16 cellular contexts compared by ENCODE assay signal in the genomic region with DNA sequence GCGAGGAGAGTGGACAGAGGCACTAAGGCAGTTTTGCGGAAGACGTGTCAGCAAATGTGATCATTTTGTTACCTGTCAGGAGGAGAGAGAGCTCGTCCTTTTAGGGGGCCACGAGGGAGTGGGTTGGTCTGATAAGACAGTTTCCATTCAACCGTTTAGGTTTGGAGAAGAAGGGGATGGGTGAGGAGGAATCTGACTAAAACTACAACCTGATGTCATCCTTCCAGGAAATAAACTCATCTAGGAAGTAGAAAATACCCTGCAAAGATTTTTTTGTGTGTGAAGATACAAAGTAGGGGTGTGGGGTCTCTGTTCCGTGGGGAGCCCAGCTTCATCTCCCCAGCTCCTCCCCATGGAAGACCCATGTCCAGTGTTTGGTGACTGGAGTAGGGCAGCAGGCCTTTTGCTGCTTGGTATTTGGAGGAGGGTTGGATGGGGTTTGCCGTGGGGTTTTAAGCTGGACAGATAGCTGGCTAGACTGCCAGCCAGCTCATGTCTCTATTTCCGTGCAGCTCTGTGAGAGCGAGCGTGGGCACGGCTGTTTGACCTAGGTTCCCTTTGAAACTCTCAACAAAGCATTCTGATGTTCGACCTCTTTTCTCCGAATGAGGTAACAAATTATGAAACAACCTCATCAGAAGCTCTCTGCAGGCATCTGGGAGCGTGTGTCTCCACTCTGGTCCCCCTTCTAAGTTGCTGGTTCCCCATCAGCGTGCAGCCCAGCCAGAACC.
DNase-seq lines count a peak whose midpoint lies in the region; ATAC-seq and TF ChIP-seq lines count a peak whose summit lies in the region.
"Had no signal": no experiment of that assay in that cellular context is flagged by ENCODE, and none has a peak within 500 bp of the region (broad histone marks: within the 10 kb centered on the region; RNA-seq: fewer than 3 reads in every experiment).

No MANE protein-coding gene starts in this region.

- POLR2A ChIA-PET in activated CD4-positive, alpha-beta memory T cell treated with anti-CD3 and anti-CD28 coated beads, Interleukin-2, amount 10 ng/mL, durations not matched to agents 7 days and 5 days (lab: Charles Lee), result no interaction called here
- POLR2A ChIA-PET in activated CD4-positive, alpha-beta memory T cell treated with anti-CD3 and anti-CD28 coated beads for 36 hours (lab: Charles Lee), result no interaction called here
- POLR2A ChIA-PET in naive thymus-derived CD4-positive, alpha-beta T cell (lab: Charles Lee), result no interaction called here

- no peak for TF ChIP-seq CTCF in nephron progenitor cell (IDR thresholded peaks at IDR 0.05)

- CTCF ChIA-PET in activated CD4-positive, alpha-beta memory T cell treated with anti-CD3 and anti-CD28 coated beads, Interleukin-2, amount 10 ng/mL, durations not matched to agents 7 days and 5 days (lab: Charles Lee), result interaction anchor here (1.0 kb wide), 1 partner anchor 342 kb away, joined by 3 read pairs; no protein-coding TSS in a partner anchor
- CTCF ChIA-PET in activated CD4-positive, alpha-beta memory T cell treated with anti-CD3 and anti-CD28 coated beads for 36 hours (lab: Charles Lee), result no interaction called here
- CTCF ChIA-PET in naive thymus-derived CD4-positive, alpha-beta T cell (lab: Charles Lee), result no interaction called here

- no peak overlapping the region for H3K4me3 ChIP-seq in BLaER1 treated with 17β-estradiol and CSF1 and Interleukin-3, amounts not matched to agents 10 nM and 100 nM
- H3K4me3 ChIP-seq in naive thymus-derived CD4-positive, alpha-beta T cell (ENCODE audit: low read length), result no peak overlapping the region
- H3K4me3 ChIP-seq: GM12878, K562 had no signal

- peaks cover 13% of the 10 kb centered on the region for H3K36me3 Mint-ChIP-seq in activated CD4-positive, alpha-beta memory T cell treated with anti-CD3 and anti-CD28 coated beads, Interleukin-2, amount 10 ng/mL, durations not matched to agents 7 days and 5 days (ENCODE audit: low read depth)
- peaks cover 38% of the 10 kb centered on the region for H3K36me3 Mint-ChIP-seq in activated CD4-positive, alpha-beta memory T cell treated with anti-CD3 and anti-CD28 coated beads for 36 hours
- peaks cover 7% of the 10 kb centered on the region for H3K36me3 Mint-ChIP-seq in T-helper 1 cell treated with Interleukin-12 subunit alpha and Interleukin-12 subunit beta and Interleukin-4 antibody, amounts not matched to agents 30 μg/mL and 1 μg/mL, for 36 hours (ENCODE audit: low read depth)
- H3K36me3 Mint-ChIP-seq in nephron progenitor cell (ENCODE audit: low read depth), result peaks cover 6% of the 10 kb centered on the region
- peaks cover 1 to 73% (median 49%) of the 10 kb centered on the region in 5 donors for H3K36me3 Mint-ChIP-seq in naive thymus-derived CD4-positive, alpha-beta T cell

- H4K20me1 ChIP-seq in BLaER1 treated with 17β-estradiol and CSF1 and Interleukin-3, amounts not matched to agents 10 nM and 100 nM, result peaks cover 0 to 14% (median 0%) of the 10 kb centered on the region in 11 experiments; a peak in 1 of 22 replicates

- H3K4me3 Mint-ChIP-seq in activated CD4-positive, alpha-beta memory T cell treated with anti-CD3 and anti-CD28 coated beads, Interleukin-2, amount 10 ng/mL, durations not matched to agents 7 days and 5 days, result no peak overlapping the region
- H3K4me3 Mint-ChIP-seq in activated CD4-positive, alpha-beta memory T cell treated with anti-CD3 and anti-CD28 coated beads for 36 hours, result no peak overlapping the region
- H3K4me3 Mint-ChIP-seq in T-helper 1 cell treated with Interleukin-12 subunit alpha and Interleukin-12 subunit beta and Interleukin-4 antibody, amounts not matched to agents 30 μg/mL and 1 μg/mL, for 36 hours, result no peak overlapping the region
- H3K4me3 Mint-ChIP-seq in nephron progenitor cell, result peak overlapping the region; percentile 16
- no peak overlapping the region for H3K4me3 Mint-ChIP-seq in naive thymus-derived CD4-positive, alpha-beta T cell
- H3K4me3 Mint-ChIP-seq: CD4-positive, alpha-beta T cell had no signal

- no peaks in the 10 kb centered on the region for H3K27me3 Mint-ChIP-seq in activated CD4-positive, alpha-beta memory T cell treated with anti-CD3 and anti-CD28 coated beads, Interleukin-2, amount 10 ng/mL, durations not matched to agents 7 days and 5 days
- H3K27me3 Mint-ChIP-seq in activated CD4-positive, alpha-beta memory T cell treated with anti-CD3 and anti-CD28 coated beads for 36 hours, result no peaks in the 10 kb centered on the region
- H3K27me3 Mint-ChIP-seq in T-helper 1 cell treated with Interleukin-12 subunit alpha and Interleukin-12 subunit beta and Interleukin-4 antibody, amounts not matched to agents 30 μg/mL and 1 μg/mL, for 36 hours (ENCODE audit: low read depth), result no peaks in the 10 kb centered on the region
- no peaks in the 10 kb centered on the region for H3K27me3 Mint-ChIP-seq in nephron progenitor cell (ENCODE audit: low read depth, poor library complexity)
- no peaks in the 10 kb centered on the region for H3K27me3 Mint-ChIP-seq in naive thymus-derived CD4-positive, alpha-beta T cell
- H3K27me3 Mint-ChIP-seq: CD4-positive, alpha-beta T cell had no signal

- H3K9me3 ChIP-seq in BLaER1 treated with 17β-estradiol and CSF1 and Interleukin-3, amounts not matched to agents 10 nM and 100 nM (replicated peaks in 1 of 11), result 0 out of 22 replicates have a peak, but pooled peaks cover 0 to 7% (median 0%) of the 10 kb centered on the region in 11 experiments
- no peaks in the 10 kb centered on the region for H3K9me3 ChIP-seq in naive thymus-derived CD4-positive, alpha-beta T cell (ENCODE audit: control insufficient read depth in 2 of 3, low read length in 3 of 3)

- peak overlapping the region; percentile 60 to 86 (median 71); a peak in 20 of 22 replicates for H3K4me2 ChIP-seq in BLaER1 treated with 17β-estradiol and CSF1 and Interleukin-3, amounts not matched to agents 10 nM and 100 nM

- ATAC-seq in GM18511 (IDR thresholded peaks at IDR 0.05; ENCODE audit: unreplicated experiment), result no peak
- ATAC-seq in activated CD4-positive, CD25-positive, alpha-beta regulatory T cell treated with anti-CD3 and anti-CD28 coated beads, Interleukin-2, amount 50 U/mL, for 24 hours, result no peak
- ATAC-seq in naive thymus-derived CD4-positive, alpha-beta T cell, result no peak
- ATAC-seq: GM12878, K562 had no signal

- H3K4me1 Mint-ChIP-seq in activated CD4-positive, alpha-beta memory T cell treated with anti-CD3 and anti-CD28 coated beads, Interleukin-2, amount 10 ng/mL, durations not matched to agents 7 days and 5 days, result peaks cover 34% of the 10 kb centered on the region
- peaks cover 10% of the 10 kb centered on the region for H3K4me1 Mint-ChIP-seq in activated CD4-positive, alpha-beta memory T cell treated with anti-CD3 and anti-CD28 coated beads for 36 hours (ENCODE audit: low read depth)
- peaks cover 33% of the 10 kb centered on the region for H3K4me1 Mint-ChIP-seq in T-helper 1 cell treated with Interleukin-12 subunit alpha and Interleukin-12 subunit beta and Interleukin-4 antibody, amounts not matched to agents 30 μg/mL and 1 μg/mL, for 36 hours (ENCODE audit: low read depth)
- peaks cover 74% of the 10 kb centered on the region for H3K4me1 Mint-ChIP-seq in nephron progenitor cell
- peaks cover 0 to 34% (median 0%) of the 10 kb centered on the region in 7 donors for H3K4me1 Mint-ChIP-seq in naive thymus-derived CD4-positive, alpha-beta T cell

- H3K27ac ChIP-seq in BLaER1 treated with 17β-estradiol and CSF1 and Interleukin-3, amounts not matched to agents 10 nM and 100 nM, result 0 out of 22 replicates have a peak overlapping the region, but pooled peaks of 1 of the 11 experiments have one; percentile 62
- no peak overlapping the region for H3K27ac ChIP-seq in naive thymus-derived CD4-positive, alpha-beta T cell (ENCODE audit: low read depth, low read length)

- H3K27ac Mint-ChIP-seq in activated CD4-positive, alpha-beta memory T cell treated with anti-CD3 and anti-CD28 coated beads, Interleukin-2, amount 10 ng/mL, durations not matched to agents 7 days and 5 days, result peak overlapping the region; percentile 21
- H3K27ac Mint-ChIP-seq in activated CD4-positive, alpha-beta memory T cell treated with anti-CD3 and anti-CD28 coated beads for 36 hours, result no peak overlapping the region
- peak overlapping the region; percentile 23 for H3K27ac Mint-ChIP-seq in T-helper 1 cell treated with Interleukin-12 subunit alpha and Interleukin-12 subunit beta and Interleukin-4 antibody, amounts not matched to agents 30 μg/mL and 1 μg/mL, for 36 hours
- no peak overlapping the region for H3K27ac Mint-ChIP-seq in nephron progenitor cell
- no peak overlapping the region for H3K27ac Mint-ChIP-seq in naive thymus-derived CD4-positive, alpha-beta T cell
- H3K27ac Mint-ChIP-seq: CD4-positive, alpha-beta T cell had no signal

- H3K9me3 Mint-ChIP-seq in activated CD4-positive, alpha-beta memory T cell treated with anti-CD3 and anti-CD28 coated beads, Interleukin-2, amount 10 ng/mL, durations not matched to agents 7 days and 5 days, result no peaks in the 10 kb centered on the region
- no peaks in the 10 kb centered on the region for H3K9me3 Mint-ChIP-seq in activated CD4-positive, alpha-beta memory T cell treated with anti-CD3 and anti-CD28 coated beads for 36 hours
- H3K9me3 Mint-ChIP-seq in T-helper 1 cell treated with Interleukin-12 subunit alpha and Interleukin-12 subunit beta and Interleukin-4 antibody, amounts not matched to agents 30 μg/mL and 1 μg/mL, for 36 hours, result no peaks in the 10 kb centered on the region
- H3K9me3 Mint-ChIP-seq in nephron progenitor cell, result peaks cover 3% of the 10 kb centered on the region
- H3K9me3 Mint-ChIP-seq in naive thymus-derived CD4-positive, alpha-beta T cell, result no peaks in the 10 kb centered on the region
- H3K9me3 Mint-ChIP-seq: CD4-positive, alpha-beta T cell had no signal

- no peak for DNase-seq in activated CD4-positive, alpha-beta memory T cell treated with anti-CD3 and anti-CD28 coated beads, Interleukin-2, amount 10 ng/mL, durations not matched to agents 7 days and 5 days
- DNase-seq in activated CD4-positive, alpha-beta memory T cell treated with anti-CD3 and anti-CD28 coated beads for 36 hours, result no peak
- DNase-seq in nephron progenitor cell, result no peak
- DNase-seq in naive thymus-derived CD4-positive, alpha-beta T cell, result no peak
- DNase-seq: CD4-positive, alpha-beta T cell; DMS79; HCEC 1CT; NCI-H1436; NCI-H2081; NCI-H524 had no signal

- intact Hi-C loops in activated CD4-positive, alpha-beta memory T cell treated with anti-CD3 and anti-CD28 coated beads for 36 hours (cut with micrococcal nuclease), result no loop called here
- intact Hi-C loops in naive thymus-derived CD4-positive, alpha-beta T cell (cut with micrococcal nuclease), result no loop called here

- no peak overlapping the region for H3K9ac ChIP-seq in BLaER1 treated with 17β-estradiol and CSF1 and Interleukin-3, amounts not matched to agents 10 nM and 100 nM

- H3K36me3 ChIP-seq in BLaER1 treated with 17β-estradiol and CSF1 and Interleukin-3, amounts not matched to agents 10 nM and 100 nM, result peaks cover 7 to 32% (median 13%) of the 10 kb centered on the region in 11 experiments; a peak in 16 of 22 replicates
- peaks cover 0 to 3% (median 0%) of the 10 kb centered on the region in 3 experiments for H3K36me3 ChIP-seq in naive thymus-derived CD4-positive, alpha-beta T cell (ENCODE audit: control insufficient read depth in 2 of 3, insufficient read depth in 3 of 3, low read length in 3 of 3)

- H3K4me1 ChIP-seq in BLaER1 treated with 17β-estradiol and CSF1 and Interleukin-3, amounts not matched to agents 10 nM and 100 nM, result peaks cover 30 to 51% (median 34%) of the 10 kb centered on the region in 10 experiments
- no peaks in the 10 kb centered on the region for H3K4me1 ChIP-seq in naive thymus-derived CD4-positive, alpha-beta T cell (ENCODE audit: control insufficient read depth in 2 of 2, insufficient read depth in 2 of 2, low read length in 2 of 2)

- H3K27me3 ChIP-seq in BLaER1 treated with 17β-estradiol and CSF1 and Interleukin-3, amounts not matched to agents 10 nM and 100 nM, result no peaks in the 10 kb centered on the region
- H3K27me3 ChIP-seq in naive thymus-derived CD4-positive, alpha-beta T cell (ENCODE audit: control insufficient read depth in 2 of 2, insufficient read depth in 2 of 2, low read length in 2 of 2), result no peaks in the 10 kb centered on the region

Comparison
In these comparisons a context has a peak if more than half of its experiments do, and no peak if none do; other contexts are left out.
1. H3K27ac Mint-ChIP-seq: peak in activated CD4-positive, alpha-beta memory T cell treated with anti-CD3 and anti-CD28 coated beads, Interleukin-2, amount 10 ng/mL, durations not matched to agents 7 days and 5 days (single experiment) and T-helper 1 cell treated with Interleukin-12 subunit alpha and Interleukin-12 subunit beta and Interleukin-4 antibody, amounts not matched to agents 30 μg/mL and 1 μg/mL, for 36 hours (single experiment); none in activated CD4-positive, alpha-beta memory T cell treated with anti-CD3 and anti-CD28 coated beads for 36 hours (single experiment), nephron progenitor cell (single experiment) and naive thymus-derived CD4-positive, alpha-beta T cell (0 of 9).